Comparison of ENCODE assay signal across 1 cellular context in genomic region chr10:8044908-8045727, GRCh38.
TF ChIP-seq lines count a peak whose summit lies in the region.

No MANE protein-coding gene starts in this region.

TF ChIP-seq in K562, 482 proteins besides CTCF, POLR2A, EP300 and RAD21 (continued from another document):
- no peak for TF ChIP-seq ARID3A (IDR thresholded peaks at IDR 0.05; ENCODE audit: borderline replicate concordance, low read depth, low read length)
- TF ChIP-seq CCNT2 (IDR thresholded peaks at IDR 0.05; ENCODE audit: borderline replicate concordance, extremely low read depth, insufficient read length, low read depth, low read length) = no peak
- TF ChIP-seq MXI1 (IDR thresholded peaks at IDR 0.05; ENCODE audit: low read depth, low read length) = no peak
